In the genomic region with DNA sequence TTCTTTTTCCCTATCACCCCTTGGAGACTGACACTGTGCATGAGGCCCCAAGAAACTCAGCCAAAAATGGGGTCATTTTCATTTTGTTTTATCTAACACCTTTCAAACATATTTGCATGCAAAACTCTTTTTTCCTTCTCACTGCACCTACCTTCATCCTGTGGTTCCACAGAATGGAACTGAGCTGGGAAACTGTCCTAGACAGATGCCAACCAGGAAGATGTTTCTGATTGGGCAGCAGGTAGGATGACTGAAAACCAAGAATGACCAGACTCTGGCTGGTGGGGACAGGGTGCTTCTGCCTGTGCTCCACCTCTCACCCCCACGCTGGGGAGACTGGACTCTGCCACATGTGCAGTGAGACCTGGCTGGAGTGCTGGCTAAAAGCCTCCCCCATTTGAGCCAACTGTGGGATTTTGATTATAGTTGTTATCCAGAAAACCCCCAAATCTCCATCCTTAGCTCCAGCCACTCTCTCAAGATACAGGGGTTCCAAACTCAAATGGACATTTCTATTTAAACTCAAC, we compare ENCODE assay signal across 18 cellular contexts. TPM values are rescaled to one million over a fixed set of nuclear protein-coding genes. Genes with fewer than 3 reads are reported as not detected.
DNase-seq lines count a peak whose midpoint lies in the region; ATAC-seq and TF ChIP-seq lines count a peak whose summit lies in the region.
"Had no signal": no experiment of that assay in that cellular context is flagged by ENCODE, and none has a peak within 500 bp of the region (broad histone marks: within the 10 kb centered on the region; RNA-seq: fewer than 3 reads in every experiment).

No MANE protein-coding gene starts in this region.

- POLR2A ChIA-PET in activated naive CD8-positive, alpha-beta T cell treated with anti-CD3 and anti-CD28 coated beads, Interleukin-2, amount 10 ng/mL, durations not matched to agents 7 days and 5 days (lab: Charles Lee), result no interaction called here
- POLR2A ChIA-PET in naive thymus-derived CD8-positive, alpha-beta T cell (lab: Charles Lee), result no interaction called here

- H3K9me2 ChIP-seq in DOHH2 (replicated peaks; ENCODE audit: control insufficient read depth, low read length), result no peaks in the 10 kb centered on the region

- no peak overlapping the region for H3K4me3 Mint-ChIP-seq in activated naive CD8-positive, alpha-beta T cell treated with anti-CD3 and anti-CD28 coated beads, Interleukin-2, amount 10 ng/mL, durations not matched to agents 7 days and 5 days
- no peak overlapping the region for H3K4me3 Mint-ChIP-seq in naive thymus-derived CD8-positive, alpha-beta T cell
- H3K4me3 Mint-ChIP-seq: activated CD4-positive, alpha-beta T cell treated with anti-CD3 and anti-CD28 coated beads for 36 hours; central memory CD8-positive, alpha-beta T cell had no signal

- no peaks in the 10 kb centered on the region for H3K9me3 Mint-ChIP-seq in activated naive CD8-positive, alpha-beta T cell treated with anti-CD3 and anti-CD28 coated beads, Interleukin-2, amount 10 ng/mL, durations not matched to agents 7 days and 5 days
- H3K9me3 Mint-ChIP-seq in naive thymus-derived CD8-positive, alpha-beta T cell, result no peaks in the 10 kb centered on the region
- H3K9me3 Mint-ChIP-seq: activated T-cell treated with anti-CD3 and anti-CD28 coated beads, Interleukin-2, amount 50 U/mL, for 4 hours; central memory CD8-positive, alpha-beta T cell had no signal

- H3K9me3 ChIP-seq in BLaER1 treated with 17β-estradiol and CSF1 and Interleukin-3, amounts not matched to agents 10 nM and 100 nM (replicated peaks in 1 of 11), result no peaks in the 10 kb centered on the region
- no peaks in the 10 kb centered on the region for H3K9me3 ChIP-seq in DOHH2 (ENCODE audit: control insufficient read depth, insufficient read depth, low read length)
- H3K9me3 ChIP-seq: MG63 had no signal

- no peak for TF ChIP-seq CTCF in DOHH2 (IDR thresholded peaks at IDR 0.05; ENCODE audit: low read depth, low read length, poor library complexity, severe bottlenecking)

- peaks cover 75 to 83% (median 80%) of the 10 kb centered on the region in 11 experiments for H3K36me3 ChIP-seq in BLaER1 treated with 17β-estradiol and CSF1 and Interleukin-3, amounts not matched to agents 10 nM and 100 nM
- H3K36me3 ChIP-seq in DOHH2 (ENCODE audit: control insufficient read depth, low read length), result peaks cover 79% of the 10 kb centered on the region

- H3K27ac Mint-ChIP-seq in activated naive CD8-positive, alpha-beta T cell treated with anti-CD3 and anti-CD28 coated beads, Interleukin-2, amount 10 ng/mL, durations not matched to agents 7 days and 5 days, result peak overlapping the region; percentile 58
- H3K27ac Mint-ChIP-seq in naive thymus-derived CD8-positive, alpha-beta T cell, result peak overlapping the region in 7 of 10 donors; percentile 22 to 82 (median 77)

- H3K4me2 ChIP-seq in BLaER1 treated with 17β-estradiol and CSF1 and Interleukin-3, amounts not matched to agents 10 nM and 100 nM, result peak overlapping the region in 10 of 11 experiments; percentile 91 to 99 (median 98); a peak in 14 of 22 replicates
- H3K4me2 ChIP-seq in DOHH2 (ENCODE audit: low read length), result peak overlapping the region; percentile 30; the same call in 1 of the 2 replicates
- H3K4me2 ChIP-seq: smooth muscle cell had no signal

- H3K27me3 Mint-ChIP-seq in activated naive CD8-positive, alpha-beta T cell treated with anti-CD3 and anti-CD28 coated beads, Interleukin-2, amount 10 ng/mL, durations not matched to agents 7 days and 5 days, result peaks cover 7% of the 10 kb centered on the region
- H3K27me3 Mint-ChIP-seq in naive thymus-derived CD8-positive, alpha-beta T cell, result peaks cover 0 to 3% (median 0%) of the 10 kb centered on the region in 5 donors

- no peak for ATAC-seq in activated naive CD8-positive, alpha-beta T cell treated with anti-CD3 and anti-CD28 coated beads, Interleukin-2, amount 10 ng/mL, durations not matched to agents 7 days and 5 days (ENCODE audit: low read depth)
- no peak for ATAC-seq in naive thymus-derived CD8-positive, alpha-beta T cell
- no peak for ATAC-seq in GM18520 (IDR thresholded peaks at IDR 0.05; ENCODE audit: unreplicated experiment)
- ATAC-seq: activated CD4-positive, alpha-beta T cell treated with anti-CD3 and anti-CD28 coated beads for 36 hours; activated T-cell treated with anti-CD3 and anti-CD28 coated beads, Interleukin-2, amount 50 U/mL, for 4 hours; PC-3 had no signal

- no peak for DNase-seq in activated naive CD8-positive, alpha-beta T cell treated with anti-CD3 and anti-CD28 coated beads, Interleukin-2, amount 10 ng/mL, durations not matched to agents 7 days and 5 days
- DNase-seq in naive thymus-derived CD8-positive, alpha-beta T cell, result no peak
- DNase-seq in A172 (ENCODE audit: low spot score), result no peak
- DNase-seq in AG20443 (ENCODE audit: low spot score), result no peak
- DNase-seq: activated CD4-positive, alpha-beta T cell treated with anti-CD3 and anti-CD28 coated beads for 36 hours; activated T-cell treated with anti-CD3 and anti-CD28 coated beads, Interleukin-2, amount 50 U/mL, for 4 hours; amniotic stem cell; MG63; NCI-H146; NCI-H2227 treated with DMSO at 0.1 percent for 48 hours; PC-3; stimulated activated CD4-positive, alpha-beta T cell treated with anti-CD3 and anti-CD28 coated beads, Interleukin-4, amount 100 ng/mL, for 24 hours had no signal

- H3F3A ChIP-seq in DOHH2 (ENCODE audit: control insufficient read depth, insufficient read depth), result peaks cover 38% of the 10 kb centered on the region

- peak overlapping the region in 1 of 10 experiments; percentile 83; a peak in 1 of 20 replicates for H3K4me3 ChIP-seq in BLaER1 treated with 17β-estradiol and CSF1 and Interleukin-3, amounts not matched to agents 10 nM and 100 nM
- H3K4me3 ChIP-seq in DOHH2 (ENCODE audit: low read length), result no peak overlapping the region
- H3K4me3 ChIP-seq: MG63, smooth muscle cell had no signal

- H3K4me1 ChIP-seq in BLaER1 treated with 17β-estradiol and CSF1 and Interleukin-3, amounts not matched to agents 10 nM and 100 nM, result peaks cover 50 to 84% (median 67%) of the 10 kb centered on the region in 10 experiments
- H3K4me1 ChIP-seq in DOHH2 (ENCODE audit: control insufficient read depth, low read length), result peaks cover 48% of the 10 kb centered on the region

- no peak overlapping the region for H3K27ac ChIP-seq in BLaER1 treated with 17β-estradiol and CSF1 and Interleukin-3, amounts not matched to agents 10 nM and 100 nM
- H3K27ac ChIP-seq in DOHH2 (ENCODE audit: low read depth, low read length), result no peak overlapping the region
- H3K27ac ChIP-seq: C4-2B had no signal

- H3K36me3 Mint-ChIP-seq in activated naive CD8-positive, alpha-beta T cell treated with anti-CD3 and anti-CD28 coated beads, Interleukin-2, amount 10 ng/mL, durations not matched to agents 7 days and 5 days, result peaks cover 25% of the 10 kb centered on the region
- H3K36me3 Mint-ChIP-seq in naive thymus-derived CD8-positive, alpha-beta T cell, result peaks cover 6 to 63% (median 12%) of the 10 kb centered on the region in 3 donors

- H4K20me1 ChIP-seq in BLaER1 treated with 17β-estradiol and CSF1 and Interleukin-3, amounts not matched to agents 10 nM and 100 nM, result peaks cover 75 to 93% (median 84%) of the 10 kb centered on the region in 11 experiments; a peak in 21 of 22 replicates
- peaks cover 3% of the 10 kb centered on the region; the same call in 1 of the 2 replicates for H4K20me1 ChIP-seq in DOHH2 (ENCODE audit: control insufficient read depth, insufficient read depth, low read depth, low read length)

- H3K79me2 ChIP-seq in DOHH2 (ENCODE audit: control insufficient read depth, low read length), result peaks cover 50% of the 10 kb centered on the region

- H3K27me3 ChIP-seq in BLaER1 treated with 17β-estradiol and CSF1 and Interleukin-3, amounts not matched to agents 10 nM and 100 nM, result peaks cover 0 to 5% (median 0%) of the 10 kb centered on the region in 11 experiments; a peak in 4 of 22 replicates
- no peaks in the 10 kb centered on the region for H3K27me3 ChIP-seq in DOHH2 (ENCODE audit: control insufficient read depth, low read length)

- H3K4me1 Mint-ChIP-seq in activated naive CD8-positive, alpha-beta T cell treated with anti-CD3 and anti-CD28 coated beads, Interleukin-2, amount 10 ng/mL, durations not matched to agents 7 days and 5 days, result peaks cover 29% of the 10 kb centered on the region
- H3K4me1 Mint-ChIP-seq in naive thymus-derived CD8-positive, alpha-beta T cell, result peaks cover 20 to 58% (median 49%) of the 10 kb centered on the region in 4 donors

- H3K9ac ChIP-seq in BLaER1 treated with 17β-estradiol and CSF1 and Interleukin-3, amounts not matched to agents 10 nM and 100 nM, result peak overlapping the region in 8 of 11 experiments; percentile 15 to 92 (median 49); a peak in 9 of 22 replicates

RNA-seq across cellular contexts. Expression of a gene that starts 5.2 kb away (rescaled TPM):
- total RNA-seq in activated naive CD8-positive, alpha-beta T cell treated with anti-CD3 and anti-CD28 coated beads, Interleukin-2, amount 10 ng/mL, durations not matched to agents 7 days and 5 days, result 100 to 1,000 TPM; 225 to 227 TPM
- total RNA-seq in naive thymus-derived CD8-positive, alpha-beta T cell, result 100 to 1,000 TPM; 154 to 155 TPM
- polyA plus RNA-seq in naive thymus-derived CD8-positive, alpha-beta T cell, result 100 to 1,000 TPM; 431 to 581 (median 521) TPM
- 567 and 593 TPM in 2 replicates for total RNA-seq in A172 (2014; rRNA removed; shearing (Covaris generic))

RNA-seq across cellular contexts. Expression of a gene that starts 6.1 kb away (rescaled TPM):
- 1 to 10 TPM in 1 of 2 experiments, under 1 TPM in 1; 0.80 to 1.1 TPM for total RNA-seq in activated naive CD8-positive, alpha-beta T cell treated with anti-CD3 and anti-CD28 coated beads, Interleukin-2, amount 10 ng/mL, durations not matched to agents 7 days and 5 days
- total RNA-seq in naive thymus-derived CD8-positive, alpha-beta T cell, result 1 to 10 TPM; 4.3 to 4.4 TPM
- under 1 TPM; 0.64 to 0.99 (median 0.76) TPM for polyA plus RNA-seq in naive thymus-derived CD8-positive, alpha-beta T cell
- total RNA-seq in A172 (2014; rRNA removed; shearing (Covaris generic)), result 0.78 and 1.3 TPM in 2 replicates
- total RNA-seq: smooth muscle cell had no signal
